Comparison of ENCODE assay signal across 25 cellular contexts in genomic region chr19:31257025-31257424, GRCh38.
"Had no signal": no experiment of that assay in that cellular context is flagged by ENCODE, and none has a peak within 500 bp of the region (broad histone marks: within the 10 kb centered on the region; RNA-seq: fewer than 3 reads in every experiment).

No MANE protein-coding gene starts in this region.

- ATAC-seq: activated CD8-positive, alpha-beta T cell treated with anti-CD3 and anti-CD28 coated beads, Interleukin-2, amount 10 ng/mL, durations not matched to agents 7 days and 5 days; left lobe of liver; lower lobe of right lung; pancreas; psoas muscle; stimulated activated naive B cell treated with anti-CD40 and anti-IgM and Interleukin-4, amounts not matched to agents 10 μg/mL and 1 μg/mL and 100 μg/mL, for 72 hours; WTC11 had no signal

- H3K27me3 ChIP-seq: pancreas, sigmoid colon, stomach, thyroid gland had no signal

- DNase-seq: activated CD8-positive, alpha-beta T cell treated with anti-CD3 and anti-CD28 coated beads, Interleukin-2, amount 10 ng/mL, durations not matched to agents 7 days and 5 days; activated effector memory CD4-positive, alpha-beta T cell treated with Interleukin-2 at 50 U/mL for 16 hours; activated naive CD4-positive, alpha-beta T cell treated with anti-CD3 and anti-CD28 coated beads for 36 hours; activated naive CD8-positive, alpha-beta T cell treated with anti-CD3 and anti-CD28 coated beads, Interleukin-2, amount 10 ng/mL, durations not matched to agents 7 days and 5 days; amniotic stem cell; caudate nucleus; cortex of kidney; foreskin fibroblast; hippocampal formation; lower lobe of right lung; mesendoderm; pancreas; psoas muscle; sigmoid colon; stimulated activated CD4-positive, alpha-beta T cell treated with anti-CD3 and anti-CD28 coated beads, Interleukin-1b, Interleukin-23, amount 100 ng/mL, for 48 hours; stimulated activated CD4-positive, alpha-beta T cell treated with anti-CD3 and anti-CD28 coated beads, Interleukin-4, amount 100 ng/mL, for 4 hours; stimulated activated naive B cell treated with anti-CD40 and anti-IgM and Interleukin-4, amounts not matched to agents 10 μg/mL and 1 μg/mL and 100 μg/mL, for 72 hours; stomach; T-helper 2 cell; thyroid gland had no signal

- FAIRE-seq: endothelial cell of umbilical vein, pancreas had no signal

- H3K4me1 ChIP-seq: pancreas, psoas muscle had no signal

- H3K36me3 ChIP-seq: lower lobe of right lung, neutrophil, pancreas, sigmoid colon, stomach, thyroid gland had no signal

- H3K27ac ChIP-seq: lower lobe of right lung, neutrophil, pancreas, psoas muscle, sigmoid colon, stomach, thyroid gland had no signal

- H3K4me3 ChIP-seq: lower lobe of right lung, pancreas, psoas muscle, sigmoid colon, smooth muscle cell, stomach, thyroid gland had no signal

- H3K9me3 ChIP-seq: lower lobe of right lung, neutrophil, pancreas, psoas muscle, sigmoid colon, stomach, thyroid gland had no signal

- H3K4me2 ChIP-seq: smooth muscle cell had no signal
